In the genomic region with DNA sequence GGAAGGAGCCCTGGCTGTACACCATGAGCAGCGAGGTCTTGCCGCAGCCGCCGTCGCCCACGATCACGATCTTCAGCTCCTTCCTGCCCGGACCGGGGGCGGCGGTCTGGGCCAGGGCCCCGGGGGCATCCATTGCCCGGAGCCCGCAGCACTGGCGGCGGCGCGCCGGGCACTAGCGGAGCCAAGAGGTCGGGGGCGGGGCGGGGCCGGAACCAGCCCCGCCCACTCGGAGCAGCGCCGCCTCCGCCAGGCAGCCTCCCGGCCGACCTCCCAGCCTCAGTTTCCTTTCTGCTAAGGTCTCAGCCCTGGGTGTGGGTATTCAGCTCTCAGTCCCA, we compare ENCODE assay signal across 8 cellular contexts. TPM values are rescaled to one million over a fixed set of nuclear protein-coding genes. Genes with fewer than 3 reads are reported as not detected.
DNase-seq lines count a peak whose midpoint lies in the region; ATAC-seq and TF ChIP-seq lines count a peak whose summit lies in the region.

Gene RHOF (minus strand): TSS at position 188 of the 335 bp plus-strand sequence. CDS start 55 bp downstream, at position 133.

- peak; percentile 12 for ATAC-seq in HG02870 (IDR thresholded peaks at IDR 0.05; ENCODE audit: unreplicated experiment)
- ATAC-seq in stimulated activated naive CD8-positive, alpha-beta T cell treated with anti-CD3 and anti-CD28 coated beads, Interleukin-15, Interleukin-2, amounts not matched to agents 100 U/mL and 50 U/mL, for 24 hours, result peak; percentile 6

- DNase-seq in NK-92 treated with Interleukin-12 subunit alpha and Interleukin-12 subunit beta, amount 100 ng/mL, for 24 hours (lab: John Stamatoyannopoulos, UW), result peak; percentile 61
- no peak for DNase-seq in NK-92 (lab: John Stamatoyannopoulos, UW; ENCODE audit: unreplicated experiment)
- peak; percentile 76 for DNase-seq in RKO (ENCODE audit: low spot score)
- no peak for DNase-seq in breast epithelium (ENCODE audit: low spot score in 2 of 2)
- peak; percentile 43 for DNase-seq in kidney glomerular epithelial cell (lab: John Stamatoyannopoulos, UW)
- peak; percentile 84 for DNase-seq in stimulated activated naive CD8-positive, alpha-beta T cell treated with anti-CD3 and anti-CD28 coated beads, Interleukin-15, Interleukin-2, amounts not matched to agents 100 U/mL and 50 U/mL, for 24 hours
- DNase-seq in cerebellar cortex (ENCODE audit: low spot score), result no peak

- no peaks in the 10 kb centered on the region for H3K9me3 ChIP-seq in breast epithelium

- TF ChIP-seq CTCF in breast epithelium (IDR thresholded peaks at IDR 0.05), result no peak

- H3K27ac ChIP-seq in breast epithelium, result peak within 1 kb of the TSS; percentile 75 to 87

- intact Hi-C loops in breast epithelium (cut with DNase I; ENCODE audit: low total_unique reads), result loop anchor here (5.0 kb wide), 1 partner anchor 514 kb away; no protein-coding TSS in a partner anchor

- no peaks in the 10 kb centered on the region for H3K36me3 ChIP-seq in breast epithelium

- peak within 1 kb of the TSS; percentile 30 to 73 (median 53) for H3K4me3 ChIP-seq in breast epithelium

- H3K27me3 ChIP-seq in breast epithelium, result no peaks in the 10 kb centered on the region

- H3K4me1 ChIP-seq in breast epithelium, result peaks cover 10 to 33% of the 10 kb centered on the region in 2 donors

- TF ChIP-seq POLR2A in breast epithelium (IDR thresholded peaks at IDR 0.05), result no peak

RNA-seq across cellular contexts. Expression of gene RHOF, which starts in this region (rescaled TPM):
- total RNA-seq in breast epithelium, result 10 to 100 TPM in 2 of 3 donors, 1 to 10 TPM in 1; 5.8 to 13.1 (median 12.0) TPM

Comparison
In these comparisons a context has a peak if more than half of its experiments do, and no peak if none do; other contexts are left out.
1. DNase-seq: peak in NK-92 treated with Interleukin-12 subunit alpha and Interleukin-12 subunit beta, amount 100 ng/mL, for 24 hours (single experiment), RKO (single experiment), kidney glomerular epithelial cell (single experiment) and stimulated activated naive CD8-positive, alpha-beta T cell treated with anti-CD3 and anti-CD28 coated beads, Interleukin-15, Interleukin-2, amounts not matched to agents 100 U/mL and 50 U/mL, for 24 hours (single experiment); none in NK-92 (single experiment), breast epithelium (0 of 2) and cerebellar cortex (single experiment).